Comparison of ENCODE assay signal across 19 cellular contexts in the genomic region with DNA sequence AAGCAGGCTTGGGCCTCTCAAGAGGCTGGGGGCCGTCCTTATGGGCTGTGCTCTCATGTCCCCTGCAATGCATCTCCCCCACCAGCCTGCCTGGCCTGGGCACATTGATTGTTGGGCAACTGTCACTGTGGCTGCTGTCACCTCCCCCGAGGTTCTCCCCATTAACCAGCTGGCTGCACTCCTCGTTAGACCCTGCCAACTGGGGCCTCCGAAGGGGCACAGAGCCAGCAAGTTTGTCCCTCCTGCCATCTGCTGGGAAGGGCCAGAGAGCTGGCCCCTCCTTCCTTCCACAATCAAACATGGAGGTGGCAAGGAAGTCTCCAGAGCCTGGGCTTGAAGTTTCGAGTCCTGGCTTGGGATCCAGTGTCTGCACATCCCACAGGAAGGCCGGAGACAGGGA.
"Had no signal": no experiment of that assay in that cellular context is flagged by ENCODE, and none has a peak within 500 bp of the region (broad histone marks: within the 10 kb centered on the region; RNA-seq: fewer than 3 reads in every experiment).

No MANE protein-coding gene starts in this region.

- H3K36me3 ChIP-seq: gastroesophageal sphincter, heart left ventricle, ovary, thyroid gland, upper lobe of right lung had no signal

- H3K4me1 Mint-ChIP-seq: activated B cell treated with CpG ODN at 0.5 μM for 24 hours; activated naive CD4-positive, alpha-beta T cell treated with anti-CD3 and anti-CD28 coated beads, Interleukin-2, amount 10 ng/mL, durations not matched to agents 7 days and 5 days; activated naive CD8-positive, alpha-beta T cell treated with anti-CD3 and anti-CD28 coated beads, Interleukin-2, amount 50 U/mL, for 24 hours had no signal

- H3K27me3 ChIP-seq: body of pancreas, ovary, thyroid gland had no signal

- ATAC-seq: activated naive CD8-positive, alpha-beta T cell treated with anti-CD3 and anti-CD28 coated beads, Interleukin-2, amount 50 U/mL, for 24 hours; body of pancreas; gastroesophageal sphincter; heart left ventricle; left cardiac atrium; natural killer cell; right cardiac atrium; upper lobe of right lung had no signal

- DNase-seq: activated B cell treated with CpG ODN at 0.5 μM for 24 hours; activated CD4-positive, alpha-beta memory T cell treated with anti-CD3 and anti-CD28 coated beads for 36 hours; activated CD4-positive, alpha-beta T cell treated with anti-CD3 and anti-CD28 coated beads for 4 hours; activated naive CD4-positive, alpha-beta T cell treated with anti-CD3 and anti-CD28 coated beads, Interleukin-2, amount 10 ng/mL, durations not matched to agents 7 days and 5 days; activated naive CD8-positive, alpha-beta T cell treated with anti-CD3 and anti-CD28 coated beads, Interleukin-2, amount 50 U/mL, for 24 hours; body of pancreas; islet precursor cell; left cardiac atrium; midbrain; natural killer cell; ovary; stimulated activated CD4-positive, alpha-beta T cell treated with anti-CD3 and anti-CD28 coated beads, Interleukin-12 subunit alpha, Interleukin-12 subunit beta, amount 100 ng/mL, for 4 hours; thyroid gland; upper lobe of right lung had no signal

- H3K27ac Mint-ChIP-seq: activated B cell treated with CpG ODN at 0.5 μM for 24 hours; activated CD4-positive, alpha-beta memory T cell treated with anti-CD3 and anti-CD28 coated beads for 36 hours; activated naive CD4-positive, alpha-beta T cell treated with anti-CD3 and anti-CD28 coated beads, Interleukin-2, amount 10 ng/mL, durations not matched to agents 7 days and 5 days; activated naive CD8-positive, alpha-beta T cell treated with anti-CD3 and anti-CD28 coated beads, Interleukin-2, amount 50 U/mL, for 24 hours; stimulated activated naive CD8-positive, alpha-beta T cell treated with anti-CD3 and anti-CD28 coated beads, Interleukin-15, Interleukin-2, amounts not matched to agents 100 ng/mL and 50 ng/mL, for 24 hours; T-helper 1 cell treated with Interleukin-12 subunit alpha and Interleukin-12 subunit beta and Interleukin-4 antibody, amounts not matched to agents 30 μg/mL and 1 μg/mL, for 36 hours had no signal

- H3K4me3 Mint-ChIP-seq: activated B cell treated with CpG ODN at 0.5 μM for 24 hours; activated CD4-positive, alpha-beta memory T cell treated with anti-CD3 and anti-CD28 coated beads for 36 hours; activated naive CD4-positive, alpha-beta T cell treated with anti-CD3 and anti-CD28 coated beads, Interleukin-2, amount 10 ng/mL, durations not matched to agents 7 days and 5 days; activated naive CD8-positive, alpha-beta T cell treated with anti-CD3 and anti-CD28 coated beads, Interleukin-2, amount 50 U/mL, for 24 hours; natural killer cell; stimulated activated naive CD8-positive, alpha-beta T cell treated with anti-CD3 and anti-CD28 coated beads, Interleukin-15, Interleukin-2, amounts not matched to agents 100 ng/mL and 50 ng/mL, for 24 hours; T-helper 1 cell treated with Interleukin-12 subunit alpha and Interleukin-12 subunit beta and Interleukin-4 antibody, amounts not matched to agents 30 μg/mL and 1 μg/mL, for 36 hours had no signal

- H3K4me3 ChIP-seq: body of pancreas, gastroesophageal sphincter, heart left ventricle, ovary, thyroid gland, upper lobe of right lung had no signal
